In genomic region chr9:136694163-136694864, GRCh38 we compare ENCODE assay signal across 8 cellular contexts. TPM values are rescaled to one million over a fixed set of nuclear protein-coding genes. Genes with fewer than 3 reads are reported as not detected.
DNase-seq lines count a peak whose midpoint lies in the region; ATAC-seq, FAIRE-seq and TF ChIP-seq lines count a peak whose summit lies in the region.

No MANE protein-coding gene starts in this region.

- DNase-seq in activated CD4-positive, alpha-beta T cell treated with anti-CD3 and anti-CD28 coated beads for 48 hours, result peak; percentile 57
- no peak for DNase-seq in activated CD4-positive, alpha-beta T cell treated with anti-CD3 and anti-CD28 coated beads, Interleukin-2, amount 50 U/mL, for 1 hour
- DNase-seq in NCI-H2196 (lab: John Stamatoyannopoulos, UW; ENCODE audit: unreplicated experiment), result peak; percentile 73
- no peak for DNase-seq in GM12878 (ENCODE audit: low read depth, low spot score)
- DNase-seq in kidney tubule cell (ENCODE audit: low spot score), result peak; percentile 48
- DNase-seq in thyroid gland, result peak; percentile 56 to 67
- DNase-seq in activated effector memory CD4-positive, alpha-beta T cell treated with Interleukin-2 at 50 U/mL for 16 hours, result no peak

- no peak for FAIRE-seq in GM12878 (lab: Jason Lieb, UNC)

- peak; percentile 56 to 66 (median 58); a peak in 5 of 6 replicates for TF ChIP-seq CTCF in GM12878 (IDR thresholded peaks at IDR 0.05 in 2 of 3, conservative IDR thresholded peaks at IDR 0.05 in 1 of 3; ENCODE audit: control insufficient read depth in 2 of 3, extremely low read depth in 1 of 3, insufficient read depth in 1 of 3, low read depth in 3 of 3, low read length in 3 of 3)
- peak; percentile 18 to 71 (median 52) for TF ChIP-seq CTCF in thyroid gland (IDR thresholded peaks at IDR 0.05)

- H3K4me3 ChIP-seq in GM12878, result no peak overlapping the region
- no peak overlapping the region for H3K4me3 ChIP-seq in thyroid gland (replicated peaks in 1 of 3)

- WGBS in GM12878 (ENCODE audit: insufficient coverage, insufficient replicate concordance, low lambda C conversion rate, missing lambda C conversion rate), result 39% methylated on average over 27 of the region's 32 CpGs
- WGBS in thyroid gland, 2 donors, result 31 to 37% methylated on average over 24 to 32 of the region's 32 CpGs

- no peak overlapping the region for H3K27ac ChIP-seq in GM12878 (ENCODE audit: control insufficient read depth, insufficient read depth)
- peak overlapping the region; percentile 69 to 75 (median 75) for H3K27ac ChIP-seq in thyroid gland

- RAD21 ChIA-PET in GM12878 (lab: Charles Lee; ENCODE audit: unreplicated experiment), result no interaction called here

- intact Hi-C loops in GM12878 (cut with micrococcal nuclease; ENCODE audit: unreplicated experiment), result no loop called here
- intact Hi-C loops in thyroid gland (cut with DNase I), result no loop called here

- POLR2A ChIA-PET in GM12878 (lab: Charles Lee), result interaction anchor here (0.9 kb wide), 1 partner anchor 34 kb away, joined by 3 read pairs; no protein-coding TSS in a partner anchor

- H3K4me1 ChIP-seq in GM12878 (ENCODE audit: control insufficient read depth, insufficient read depth, low read length) (peaks cover 4% of the 10 kb centered on the region), thyroid gland (peaks cover 47 to 82% of the 10 kb centered on the region in 2 donors)

- no peak overlapping the region for H3K4me2 ChIP-seq in GM12878 (ENCODE audit: control insufficient read depth, insufficient read depth)

- H2AFZ ChIP-seq in GM12878 (ENCODE audit: control insufficient read depth, low read depth, low read length), result no peak overlapping the region

- H3K9me3 ChIP-seq in GM12878 (replicated peaks; ENCODE audit: control insufficient read depth, insufficient read depth, low read length) (no peaks in the 10 kb centered on the region), thyroid gland (no peaks in the 10 kb centered on the region)

- no TSS peak for BruUV-seq in GM12878 (replicated peaks; lab: Mats Ljungman, UMichigan)

- CTCF ChIA-PET in GM12878 (lab: Yijun Ruan, JAX), result interaction anchor here (1.0 to 1.9 kb wide), 3 partner anchors 23 to 207 kb away, joined by 3 to 4 read pairs (median 4); no protein-coding TSS in a partner anchor

- in situ Hi-C loops in GM12878 (cut with MboI), result no loop called here

- H3K27me3 ChIP-seq in GM12878 (replicated peaks in 1 of 2; ENCODE audit: control insufficient read depth in 2 of 2, insufficient read depth in 2 of 2, low read length in 1 of 2), result no peaks in the 10 kb centered on the region
- H3K27me3 ChIP-seq in thyroid gland, result no peaks in the 10 kb centered on the region

- peak; percentile 69 for TF ChIP-seq RAD21 in GM12878 (IDR thresholded peaks at IDR 0.05; ENCODE audit: insufficient read depth, low read depth, low read length)

- no peaks in the 10 kb centered on the region for H3K79me2 ChIP-seq in GM12878 (ENCODE audit: control insufficient read depth, insufficient read depth, low read length)

- TF ChIP-seq EP300 in GM12878 (IDR thresholded peaks at IDR 0.05; ENCODE audit: borderline replicate concordance in 1 of 2, control insufficient read depth in 1 of 2, low read depth in 2 of 2, low read length in 2 of 2), result no peak

- no peak overlapping the region for H3K9ac ChIP-seq in GM12878 (ENCODE audit: control insufficient read depth, insufficient read depth, low read length)

- ATAC-seq in GM12878, result peak; percentile 81
- no peak for ATAC-seq in HG03469 (IDR thresholded peaks at IDR 0.05; ENCODE audit: unreplicated experiment)

- no peaks in the 10 kb centered on the region for H4K20me1 ChIP-seq in GM12878 (ENCODE audit: control insufficient read depth, insufficient read depth)

- H3K36me3 ChIP-seq in GM12878 (ENCODE audit: control insufficient read depth in 2 of 2, insufficient read depth in 2 of 2, low read length in 1 of 2) (no peaks in the 10 kb centered on the region), thyroid gland (no peaks in the 10 kb centered on the region)

- SMC1A ChIA-PET in GM12878 (lab: Charles Lee; ENCODE audit: uncharacterized antibody, unreplicated experiment), result no interaction called here

- no peak for TF ChIP-seq POLR2A in GM12878 (IDR thresholded peaks at IDR 0.05; ENCODE audit: low read depth, low read length)
- no peak for TF ChIP-seq POLR2A in thyroid gland (IDR thresholded peaks at IDR 0.05)

RNA-seq across cellular contexts. Expression of gene AGPAT2, which starts 7.1 kb away (rescaled TPM):
- total RNA-seq in GM12878 (2013; cell fraction: nucleolus; rRNA removed), result 16.2 and 18.7 TPM in 2 replicates
- total RNA-seq in GM12878 (2014; rRNA removed), result 16.2 and 18.9 TPM in 2 replicates
- total RNA-seq in GM12878 (2014; rRNA removed; fragmentation: Illumina TruSeq; extraction: Trizol), result 6.8 and 7.1 TPM in 2 replicates
- 22.5 TPM in 2 replicates for total RNA-seq in GM12878 (2021)
- 3.2 TPM for polyA plus RNA-seq in GM12878 (2011; ENCODE audit: low read depth)
- polyA plus RNA-seq in GM12878 (2011; rRNA removed), result 6.5 and 17.5 TPM in 2 replicates
- 26.4 and 33.7 TPM in 2 replicates for polyA plus RNA-seq in GM12878 (2011; cell fraction: cytosol; rRNA removed)
- polyA plus RNA-seq in GM12878 (2011; cell fraction: nucleus; rRNA removed), result 27.6 and 27.8 TPM in 2 replicates
- 13.6 and 14.9 TPM in 2 replicates for polyA plus RNA-seq in GM12878 (2012)
- polyA plus RNA-seq in GM12878 (2014; fragmentation: Illumina TruSeq; extraction: Trizol), result 0.92 and 6.0 TPM in 2 replicates
- polyA plus RNA-seq in GM12878 (2014; fragmentation: Nextera tagmentation; extraction: Ambion mirVana), result under 1 TPM; 0.10 to 0.47 TPM
- 25.4 and 28.5 TPM in 2 replicates for polyA plus RNA-seq in GM12878 (2014; rRNA removed)
- polyA plus RNA-seq in GM12878 (2016; fragmentation: Nextera tagmentation; extraction: Ambion mirVana), result 10 to 100 TPM; 19.5 to 23.7 TPM
- 11.4 and 17.3 TPM in 2 replicates for polyA minus RNA-seq in GM12878 (2011; rRNA and poly(A)+ RNA removed)
- 7.8 and 9.6 TPM in 2 replicates for polyA minus RNA-seq in GM12878 (2011; cell fraction: cytosol; rRNA and poly(A)+ RNA removed)
- 7.3 and 8.8 TPM in 2 replicates for polyA minus RNA-seq in GM12878 (2011; cell fraction: nucleus; rRNA and poly(A)+ RNA removed)
- total RNA-seq in thyroid gland, result 10 to 100 TPM; 58.6 to 78.7 (median 72.0) TPM

RNA-seq across cellular contexts. Expression of gene DIPK1B, which starts 18.1 kb away (rescaled TPM):
- total RNA-seq in GM12878 (2013; cell fraction: nucleolus; rRNA removed), result 0.32 and 0.58 TPM in 2 replicates
- total RNA-seq in GM12878 (2014; rRNA removed), result 0.11 and 0.28 TPM in 2 replicates
- total RNA-seq in GM12878 (2014; rRNA removed; fragmentation: Illumina TruSeq; extraction: Trizol), result 0.09 TPM in 2 replicates
- 0.21 and 0.32 TPM in 2 replicates for total RNA-seq in GM12878 (2021)
- polyA plus RNA-seq in GM12878 (2011; ENCODE audit: low read depth), result 0.37 TPM
- polyA plus RNA-seq in GM12878 (2011; rRNA removed), result 0.06 and 0.12 TPM in 2 replicates
- 0.15 and 0.30 TPM in 2 replicates for polyA plus RNA-seq in GM12878 (2011; cell fraction: cytosol; rRNA removed)
- polyA plus RNA-seq in GM12878 (2011; cell fraction: nucleus; rRNA removed), result 1.1 and 1.4 TPM in 2 replicates
- 0.85 and 1.1 TPM in 2 replicates for polyA plus RNA-seq in GM12878 (2012)
- not detected in 2 replicates for polyA plus RNA-seq in GM12878 (2014; fragmentation: Illumina TruSeq; extraction: Trizol)
- polyA plus RNA-seq in GM12878 (2014; fragmentation: Nextera tagmentation; extraction: Ambion mirVana), result not detected
- polyA plus RNA-seq in GM12878 (2014; rRNA removed), result 0.16 and 0.20 TPM in 2 replicates
- under 1 TPM; 0.08 to 0.13 TPM for polyA plus RNA-seq in GM12878 (2016; fragmentation: Nextera tagmentation; extraction: Ambion mirVana)
- 0.15 and 0.22 TPM in 2 replicates for polyA minus RNA-seq in GM12878 (2011; rRNA and poly(A)+ RNA removed)
- not detected in 2 replicates for polyA minus RNA-seq in GM12878 (2011; cell fraction: cytosol; rRNA and poly(A)+ RNA removed)
- polyA minus RNA-seq in GM12878 (2011; cell fraction: nucleus; rRNA and poly(A)+ RNA removed), result 0.12 and 0.19 TPM in 2 replicates
- total RNA-seq in thyroid gland, result 10 to 100 TPM; 19.4 to 23.6 (median 22.6) TPM

RNA-seq across cellular contexts. Expression of gene EGFL7, which starts 31.6 kb away (rescaled TPM):
- not detected in 2 replicates for total RNA-seq in GM12878 (2013; cell fraction: nucleolus; rRNA removed)
- total RNA-seq in GM12878 (2014; rRNA removed) (0.06 and 0.16 TPM in 2 replicates), GM12878 (2014; rRNA removed; fragmentation: Illumina TruSeq; extraction: Trizol) (not detected in 2 replicates), GM12878 (2021) (0.46 and 0.64 TPM in 2 replicates), thyroid gland (100 to 1,000 TPM in 1 of 4 donors, 10 to 100 TPM in 3; 38.4 to 143 (median 81.6) TPM)
- polyA plus RNA-seq in GM12878 (2011; ENCODE audit: low read depth), result not detected
- polyA plus RNA-seq in GM12878 (2011; rRNA removed) (0.06 and 0.11 TPM in 2 replicates), GM12878 (2014; fragmentation: Illumina TruSeq; extraction: Trizol) (not detected in 2 replicates), GM12878 (2014; fragmentation: Nextera tagmentation; extraction: Ambion mirVana) (not detected), GM12878 (2014; rRNA removed) (0.27 TPM in 1 of 2 replicates, not detected in the other), GM12878 (2016; fragmentation: Nextera tagmentation; extraction: Ambion mirVana) (under 1 TPM in 1 of 2 experiments, not detected in 1; 0.19 TPM)
- polyA plus RNA-seq in GM12878 (2011; cell fraction: cytosol; rRNA removed), result 0.20 and 0.30 TPM in 2 replicates
- polyA plus RNA-seq in GM12878 (2011; cell fraction: nucleus; rRNA removed), result 0.41 and 0.51 TPM in 2 replicates
- 0.16 and 0.39 TPM in 2 replicates for polyA plus RNA-seq in GM12878 (2012)
- polyA minus RNA-seq in GM12878 (2011; rRNA and poly(A)+ RNA removed), result 0.36 TPM in 1 of 2 replicates, not detected in the other
- 0.94 and 1.2 TPM in 2 replicates for polyA minus RNA-seq in GM12878 (2011; cell fraction: cytosol; rRNA and poly(A)+ RNA removed)
- polyA minus RNA-seq in GM12878 (2011; cell fraction: nucleus; rRNA and poly(A)+ RNA removed), result 0.96 TPM in 1 of 2 replicates, not detected in the other

RNA-seq across cellular contexts. Expression of gene LCN10, which starts 48.4 kb away (rescaled TPM):
- total RNA-seq in GM12878 (2013; cell fraction: nucleolus; rRNA removed), result 1.1 and 1.3 TPM in 2 replicates
- total RNA-seq in GM12878 (2014; rRNA removed) (0.06 TPM in 1 of 2 replicates, not detected in the other), GM12878 (2014; rRNA removed; fragmentation: Illumina TruSeq; extraction: Trizol) (0.18 and 0.28 TPM in 2 replicates), GM12878 (2021) (0.21 and 0.51 TPM in 2 replicates), thyroid gland (10 to 100 TPM in 1 of 4 donors, 1 to 10 TPM in 3; 5.8 to 10.1 (median 7.1) TPM)
- polyA plus RNA-seq in GM12878 (2011; ENCODE audit: low read depth), result 0.14 TPM
- polyA plus RNA-seq in GM12878 (2011; rRNA removed) (1.3 TPM in 2 replicates), GM12878 (2014; fragmentation: Illumina TruSeq; extraction: Trizol) (0.16 TPM in 1 of 2 replicates, not detected in the other), GM12878 (2014; fragmentation: Nextera tagmentation; extraction: Ambion mirVana) (under 1 TPM in 1 of 2 experiments, not detected in 1; 0.11 TPM), GM12878 (2014; rRNA removed) (0.06 and 0.35 TPM in 2 replicates), GM12878 (2016; fragmentation: Nextera tagmentation; extraction: Ambion mirVana) (1 to 10 TPM in 1 of 2 experiments, under 1 TPM in 1; 0.39 to 1.1 TPM)
- polyA plus RNA-seq in GM12878 (2011; cell fraction: cytosol; rRNA removed), result 2.2 TPM in 2 replicates
- 2.0 and 2.8 TPM in 2 replicates for polyA plus RNA-seq in GM12878 (2011; cell fraction: nucleus; rRNA removed)
- 0.37 and 0.56 TPM in 2 replicates for polyA plus RNA-seq in GM12878 (2012)
- polyA minus RNA-seq in GM12878 (2011; rRNA and poly(A)+ RNA removed), result 1.2 and 1.7 TPM in 2 replicates
- 0.67 TPM in 1 of 2 replicates, not detected in the other for polyA minus RNA-seq in GM12878 (2011; cell fraction: cytosol; rRNA and poly(A)+ RNA removed)
- 0.19 and 1.1 TPM in 2 replicates for polyA minus RNA-seq in GM12878 (2011; cell fraction: nucleus; rRNA and poly(A)+ RNA removed)

RNA-seq across cellular contexts. Expression of gene LCN6, which starts 54.0 kb away (rescaled TPM):
- not detected in 2 replicates for total RNA-seq in GM12878 (2013; cell fraction: nucleolus; rRNA removed)
- not detected in 2 replicates for total RNA-seq in GM12878 (2014; rRNA removed)
- not detected in 2 replicates for total RNA-seq in GM12878 (2014; rRNA removed; fragmentation: Illumina TruSeq; extraction: Trizol)
- total RNA-seq in GM12878 (2021), result not detected in 2 replicates
- polyA plus RNA-seq in GM12878 (2011; ENCODE audit: low read depth), result not detected
- polyA plus RNA-seq in GM12878 (2011; rRNA removed), result not detected in 2 replicates
- polyA plus RNA-seq in GM12878 (2011; cell fraction: cytosol; rRNA removed), result not detected in 2 replicates
- polyA plus RNA-seq in GM12878 (2011; cell fraction: nucleus; rRNA removed), result not detected in 2 replicates
- polyA plus RNA-seq in GM12878 (2012), result not detected in 2 replicates
- not detected in 2 replicates for polyA plus RNA-seq in GM12878 (2014; fragmentation: Illumina TruSeq; extraction: Trizol)
- polyA plus RNA-seq in GM12878 (2014; fragmentation: Nextera tagmentation; extraction: Ambion mirVana), result not detected
- polyA plus RNA-seq in GM12878 (2014; rRNA removed), result not detected in 2 replicates
- not detected for polyA plus RNA-seq in GM12878 (2016; fragmentation: Nextera tagmentation; extraction: Ambion mirVana)
- not detected in 2 replicates for polyA minus RNA-seq in GM12878 (2011; rRNA and poly(A)+ RNA removed)
- not detected in 2 replicates for polyA minus RNA-seq in GM12878 (2011; cell fraction: cytosol; rRNA and poly(A)+ RNA removed)
- not detected in 2 replicates for polyA minus RNA-seq in GM12878 (2011; cell fraction: nucleus; rRNA and poly(A)+ RNA removed)
- 10 to 100 TPM in 1 of 4 donors, 1 to 10 TPM in 3; 1.4 to 10.0 (median 4.5) TPM for total RNA-seq in thyroid gland

Comparison
In these comparisons a context has a peak if more than half of its experiments do, and no peak if none do; other contexts are left out.
1. DNase-seq: peak in activated CD4-positive, alpha-beta T cell treated with anti-CD3 and anti-CD28 coated beads for 48 hours (single experiment), NCI-H2196 (single experiment), kidney tubule cell (single experiment) and thyroid gland (2 of 2); none in activated CD4-positive, alpha-beta T cell treated with anti-CD3 and anti-CD28 coated beads, Interleukin-2, amount 50 U/mL, for 1 hour (single experiment), GM12878 (single experiment) and activated effector memory CD4-positive, alpha-beta T cell treated with Interleukin-2 at 50 U/mL for 16 hours (single experiment).
2. RNA of gene DIPK1B, which starts 18.1 kb away (total RNA-seq): 19.4 to 23.6 TPM in thyroid gland; 0.09 to 0.58 TPM in GM12878; every median in the first group is over 10 times any median in the second.
3. RNA of gene EGFL7, which starts 31.6 kb away (total RNA-seq): 38.4 to 143 TPM in thyroid gland; 0.06 to 0.64 TPM in GM12878; every median in the first group is over 10 times any median in the second.